3 cellular contexts compared by ENCODE assay signal in genomic region chr7:116477646-116478045, GRCh38.
TF ChIP-seq lines count a peak whose summit lies in the region.

No MANE protein-coding gene starts in this region.

TF ChIP-seq in HCT116, 20 proteins besides CTCF, POLR2A, EP300 and RAD21:
- TF ChIP-seq SP1 (IDR thresholded peaks at IDR 0.05; ENCODE audit: low read depth), result 0 out of 2 replicates have a peak, but pooled peaks have one; percentile 2
- no peak for TF ChIP-seq EGR1 (IDR thresholded peaks at IDR 0.05; ENCODE audit: low read depth)

TF ChIP-seq in SK-N-SH, 30 proteins besides CTCF, POLR2A, EP300 and RAD21:
- TF ChIP-seq USF2 (IDR thresholded peaks at IDR 0.05; ENCODE audit: borderline replicate concordance, low read depth, low read length) (no peak), SMC3 (IDR thresholded peaks at IDR 0.05; ENCODE audit: low read depth, low read length) (no peak), PBX3 (IDR thresholded peaks at IDR 0.05) (no peak), GATA2 (CRISPR knock-in tag; IDR thresholded peaks at IDR 0.05) (no peak), FOXM1 (IDR thresholded peaks at IDR 0.05; ENCODE audit: low read depth) (no peak), IRF3 (IDR thresholded peaks at IDR 0.05; ENCODE audit: low read depth, low read length) (no peak), JUND (IDR thresholded peaks at IDR 0.05) (no peak), ELF1 (IDR thresholded peaks at IDR 0.05) (no peak), MXI1 (IDR thresholded peaks at IDR 0.05; ENCODE audit: low read depth, low read length) (no peak), FOSL2 (IDR thresholded peaks at IDR 0.05; ENCODE audit: borderline replicate concordance, low read depth) (no peak), POLR2AphosphoS5 (IDR thresholded peaks at IDR 0.05; ENCODE audit: low read depth, low read length) (no peak), TCF12 (IDR thresholded peaks at IDR 0.05) (no peak), SIN3A (IDR thresholded peaks at IDR 0.05; ENCODE audit: borderline replicate concordance, low read depth, low read length) (no peak), RFX5 (IDR thresholded peaks at IDR 0.05; ENCODE audit: low read length) (no peak), TAF1 (IDR thresholded peaks at IDR 0.05; ENCODE audit: borderline replicate concordance, low read depth, low read length) (no peak)
- TF ChIP-seq, protein P1, sequence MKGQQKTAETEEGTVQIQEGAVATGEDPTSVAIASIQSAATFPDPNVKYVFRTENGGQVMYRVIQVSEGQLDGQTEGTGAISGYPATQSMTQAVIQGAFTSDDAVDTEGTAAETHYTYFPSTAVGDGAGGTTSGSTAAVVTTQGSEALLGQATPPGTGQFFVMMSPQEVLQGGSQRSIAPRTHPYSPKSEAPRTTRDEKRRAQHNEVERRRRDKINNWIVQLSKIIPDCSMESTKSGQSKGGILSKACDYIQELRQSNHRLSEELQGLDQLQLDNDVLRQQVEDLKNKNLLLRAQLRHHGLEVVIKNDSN (IDR thresholded peaks at IDR 0.05; ENCODE audit: borderline replicate concordance, low read depth), result no peak

TF ChIP-seq in HEK293T, 16 proteins besides CTCF, POLR2A, EP300 and RAD21:
- no peak for TF ChIP-seq HDGF (IDR thresholded peaks at IDR 0.05; ENCODE audit: borderline replicate concordance)
